16 cellular contexts compared by ENCODE assay signal in the genomic region with DNA sequence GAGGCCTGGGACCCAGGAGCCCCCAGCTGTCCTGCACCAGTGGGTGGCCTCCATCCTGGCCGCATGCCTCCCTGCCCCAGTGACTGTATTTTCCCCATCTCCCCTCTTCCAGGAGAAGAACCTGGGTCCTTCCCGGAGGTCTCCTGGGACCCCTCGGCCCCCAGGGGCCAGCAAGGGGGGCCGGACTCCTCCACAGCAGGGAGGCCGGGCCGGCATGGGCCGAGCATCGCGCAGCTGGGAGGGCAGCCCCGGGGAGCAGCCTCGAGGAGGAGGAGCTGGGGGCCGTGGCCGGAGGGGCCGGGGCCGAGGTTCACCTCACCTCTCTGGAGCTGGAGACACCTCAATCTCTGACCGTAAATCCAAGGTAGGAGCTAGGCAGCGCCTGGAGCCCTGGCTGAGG. TPM values are rescaled to one million over a fixed set of nuclear protein-coding genes. Genes with fewer than 3 reads are reported as not detected.
DNase-seq lines count a peak whose midpoint lies in the region; ATAC-seq, FAIRE-seq and TF ChIP-seq lines count a peak whose summit lies in the region.
"Had no signal": no experiment of that assay in that cellular context is flagged by ENCODE, and none has a peak within 500 bp of the region (broad histone marks: within the 10 kb centered on the region; RNA-seq: fewer than 3 reads in every experiment).

No MANE protein-coding gene starts in this region.

- peak overlapping the region; percentile 98 for H3K27ac ChIP-seq in RWPE1
- H3K27ac ChIP-seq in kidney (ENCODE audit: low read depth in 2 of 2, low read length in 2 of 2): no peak overlapping the region
- H3K27ac ChIP-seq: C4-2B had no signal

- FAIRE-seq in kidney (lab: Jason Lieb, UNC): no peak

- no peak for ATAC-seq in stimulated activated effector memory CD8-positive, alpha-beta T cell treated with anti-CD3 and anti-CD28 coated beads, Interleukin-12 subunit alpha, Interleukin-12 subunit beta, amount 100 ng/mL, for 72 hours
- no peak for ATAC-seq in GM19035 (IDR thresholded peaks at IDR 0.05; ENCODE audit: unreplicated experiment)
- no peak for ATAC-seq in GM21390 (IDR thresholded peaks at IDR 0.05; ENCODE audit: unreplicated experiment)
- ATAC-seq: PC-3 had no signal

- H3K4me1 ChIP-seq in kidney (ENCODE audit: control insufficient read depth in 1 of 2, insufficient read depth in 1 of 2, low read depth in 1 of 2, low read length in 2 of 2): peaks cover 8 to 12% of the 10 kb centered on the region in 2 donors

- CTCF ChIA-PET in RWPE1 (lab: Yijun Ruan, JAX): no interaction called here

- no peak overlapping the region for H3K9ac ChIP-seq in kidney (ENCODE audit: low read length in 2 of 2)

- H3K27ac Mint-ChIP-seq in T-helper 2 cell treated with Interferon-gamma antibody and Interleukin-4, amounts not matched to agents 5 μg/mL and 100 μg/mL, for 36 hours: peak overlapping the region; percentile 22
- peak overlapping the region; percentile 99 for H3K27ac Mint-ChIP-seq in stimulated activated effector memory CD8-positive, alpha-beta T cell treated with anti-CD3 and anti-CD28 coated beads, Interleukin-12 subunit alpha, Interleukin-12 subunit beta, amount 100 ng/mL, for 72 hours

- DNase-seq in T-helper 2 cell treated with Interferon-gamma antibody and Interleukin-4, amounts not matched to agents 5 μg/mL and 100 μg/mL, for 36 hours (ENCODE audit: low spot score): no peak
- DNase-seq in T-helper 2 cell (no peak), RWPE1 (ENCODE audit: low spot score) (no peak), kidney (peak; percentile 80), NCI-H1048 (lab: John Stamatoyannopoulos, UW) (no peak)
- no peak for DNase-seq in stimulated activated effector memory CD8-positive, alpha-beta T cell treated with anti-CD3 and anti-CD28 coated beads, Interleukin-12 subunit alpha, Interleukin-12 subunit beta, amount 100 ng/mL, for 72 hours (ENCODE audit: low spot score in 2 of 2)
- DNase-seq: Caco-2, DMS53, NCI-H146, NCI-H2227 treated with DMSO at 0.1 percent for 48 hours, NCI-H526, PC-3 had no signal

- intact Hi-C loops in kidney (cut with DNase I): no loop called here

- no peaks in the 10 kb centered on the region for H3K9me3 ChIP-seq in kidney (ENCODE audit: control insufficient read depth in 1 of 2, low read length in 2 of 2)
- H3K9me3 ChIP-seq: Caco-2 had no signal

- H3K4me1 Mint-ChIP-seq in T-helper 2 cell treated with Interferon-gamma antibody and Interleukin-4, amounts not matched to agents 5 μg/mL and 100 μg/mL, for 36 hours (ENCODE audit: low read depth): peaks cover 29% of the 10 kb centered on the region
- H3K4me1 Mint-ChIP-seq in stimulated activated effector memory CD8-positive, alpha-beta T cell treated with anti-CD3 and anti-CD28 coated beads, Interleukin-12 subunit alpha, Interleukin-12 subunit beta, amount 100 ng/mL, for 72 hours: peaks cover 47% of the 10 kb centered on the region

- peaks cover 44% of the 10 kb centered on the region for H3K36me3 Mint-ChIP-seq in T-helper 2 cell treated with Interferon-gamma antibody and Interleukin-4, amounts not matched to agents 5 μg/mL and 100 μg/mL, for 36 hours (ENCODE audit: low read depth)
- H3K36me3 Mint-ChIP-seq in stimulated activated effector memory CD8-positive, alpha-beta T cell treated with anti-CD3 and anti-CD28 coated beads, Interleukin-12 subunit alpha, Interleukin-12 subunit beta, amount 100 ng/mL, for 72 hours: peaks cover 95% of the 10 kb centered on the region

- POLR2A ChIA-PET in RWPE1 (lab: Yijun Ruan, JAX; ENCODE audit: low non-redundant PET): interaction anchor here (1.0 kb wide), 1 partner anchor 9 kb away, joined by 3 read pairs; no protein-coding TSS in a partner anchor

- no peak overlapping the region for H3K4me3 ChIP-seq in kidney (ENCODE audit: low read length in 2 of 2)

- H3K9me3 Mint-ChIP-seq in T-helper 2 cell treated with Interferon-gamma antibody and Interleukin-4, amounts not matched to agents 5 μg/mL and 100 μg/mL, for 36 hours: no peaks in the 10 kb centered on the region
- H3K9me3 Mint-ChIP-seq in stimulated activated effector memory CD8-positive, alpha-beta T cell treated with anti-CD3 and anti-CD28 coated beads, Interleukin-12 subunit alpha, Interleukin-12 subunit beta, amount 100 ng/mL, for 72 hours: no peaks in the 10 kb centered on the region

- H3K27me3 Mint-ChIP-seq in T-helper 2 cell treated with Interferon-gamma antibody and Interleukin-4, amounts not matched to agents 5 μg/mL and 100 μg/mL, for 36 hours (ENCODE audit: low read depth): no peaks in the 10 kb centered on the region

- TF ChIP-seq CTCF in RWPE1 (conservative IDR thresholded peaks at IDR 0.05; ENCODE audit: low read depth) (no peak), kidney (IDR thresholded peaks at IDR 0.05; ENCODE audit: borderline replicate concordance, extremely low read depth, insufficient read depth) (no peak)

- H3K4me3 Mint-ChIP-seq in T-helper 2 cell treated with Interferon-gamma antibody and Interleukin-4, amounts not matched to agents 5 μg/mL and 100 μg/mL, for 36 hours: no peak overlapping the region
- no peak overlapping the region for H3K4me3 Mint-ChIP-seq in stimulated activated effector memory CD8-positive, alpha-beta T cell treated with anti-CD3 and anti-CD28 coated beads, Interleukin-12 subunit alpha, Interleukin-12 subunit beta, amount 100 ng/mL, for 72 hours

- H3K36me3 ChIP-seq in kidney (ENCODE audit: control insufficient read depth in 1 of 2, insufficient read depth in 2 of 2, low read length in 2 of 2): peaks cover 17 to 30% of the 10 kb centered on the region in 2 donors

RNA-seq across cellular contexts. Expression of gene CCDC9, which starts 4.2 kb away (rescaled TPM):
- total RNA-seq in kidney: 49.0 TPM
- 14.0 TPM for polyA plus RNA-seq in kidney (ENCODE audit: insufficient read depth, low read depth, low replicate concordance)

RNA-seq across cellular contexts. Expression of gene INAFM1, which starts 14.2 kb away (rescaled TPM):
- total RNA-seq in kidney: 28.4 TPM
- polyA plus RNA-seq in kidney (ENCODE audit: insufficient read depth, low read depth, low replicate concordance): 17.0 TPM

RNA-seq across cellular contexts. Expression of gene BBC3, which starts 29.5 kb away (rescaled TPM):
- 14.2 TPM for total RNA-seq in kidney
- 3.2 TPM for polyA plus RNA-seq in kidney (ENCODE audit: insufficient read depth, low read depth, low replicate concordance)

RNA-seq across cellular contexts. Expression of gene C5AR1, which starts 49.2 kb away (rescaled TPM):
- total RNA-seq in kidney: 26.6 TPM
- 6.5 TPM for polyA plus RNA-seq in kidney (ENCODE audit: insufficient read depth, low read depth, low replicate concordance)
- total RNA-seq: HT1080, PC-3 had no signal
